In genomic region chr17:82754297-82755208, GRCh38 we compare ENCODE assay signal across 10 cellular contexts. TPM values are rescaled to one million over a fixed set of nuclear protein-coding genes. Genes with fewer than 3 reads are reported as not detected.
A peak's percentile ranks its signal among the peaks of the same experiment; 100 is the strongest.
DNase-seq lines count a peak whose midpoint lies in the region; ATAC-seq and TF ChIP-seq lines count a peak whose summit lies in the region.
"Had no signal": no experiment of that assay in that cellular context is flagged by ENCODE, and none has a peak within 500 bp of the region (broad histone marks: within the 10 kb centered on the region; RNA-seq: fewer than 3 reads in every experiment).

No MANE protein-coding gene starts in this region.

- in situ Hi-C loops in G401 (cut with HindIII; ENCODE audit: low sequenced_read_pairs): no loop called here

- H3K14ac ChIP-seq in trophoblast cell (ENCODE audit: low read length): no peak overlapping the region

- H2BK120ac ChIP-seq in trophoblast cell (ENCODE audit: insufficient read depth, low read length, poor library complexity): no peak overlapping the region

- no peak overlapping the region for H4K12ac ChIP-seq in trophoblast cell (ENCODE audit: low read depth, low read length)

- WGBS in trophoblast cell (ENCODE audit: extremely low coverage, insufficient coverage, insufficient read length): no CpG with 5 or more reads among the region's 19 CpGs

- H3K23ac ChIP-seq in trophoblast cell (ENCODE audit: low read length): peak overlapping the region; percentile 3

- peak; percentile 37 for DNase-seq in activated CD4-positive, alpha-beta T cell treated with anti-CD3 and anti-CD28 coated beads for 48 hours
- DNase-seq in activated CD4-positive, alpha-beta T cell treated with anti-CD3 and anti-CD28 coated beads, Interleukin-2, amount 50 U/mL, for 4 hours: no peak
- DNase-seq in PC-3 (no peak), fibroblast of mammary gland (ENCODE audit: low read depth) (peak; percentile 66), trophoblast cell (no peak), G401 (ENCODE audit: low spot score) (no peak), HCEC 1CT (no peak)
- DNase-seq: PC-9; stimulated activated CD4-positive, alpha-beta T cell treated with anti-CD3 and anti-CD28 coated beads, Interleukin-1b, Interleukin-23, amount 100 ng/mL, for 48 hours had no signal

- H3K9me3 ChIP-seq in PC-3 (ENCODE audit: low read length) (no peaks in the 10 kb centered on the region), trophoblast cell (ENCODE audit: insufficient read depth, low read depth, low read length) (peaks cover 9% of the 10 kb centered on the region)

- intact Hi-C loops in PC-3 (cut with micrococcal nuclease): no loop called here

- H4K20me1 ChIP-seq in PC-3 (ENCODE audit: low read length): peaks cover 11% of the 10 kb centered on the region; the same call in 1 of the 2 replicates

- peaks cover 36% of the 10 kb centered on the region for H3K79me2 ChIP-seq in PC-3 (ENCODE audit: low read length)
- H3K79me2 ChIP-seq in trophoblast cell (ENCODE audit: control insufficient read depth, insufficient read depth, low read length, poor library complexity): peaks cover 4% of the 10 kb centered on the region

- no peaks in the 10 kb centered on the region for H3K9me2 ChIP-seq in PC-3 (replicated peaks; ENCODE audit: low read length)

- peaks cover 4% of the 10 kb centered on the region for H3K79me1 ChIP-seq in trophoblast cell (ENCODE audit: low read length)

- no peak overlapping the region for H2AK5ac ChIP-seq in trophoblast cell (ENCODE audit: low read length)

- H4K91ac ChIP-seq in trophoblast cell (ENCODE audit: low read depth, low read length): no peak overlapping the region

- H3K27ac ChIP-seq in PC-3 (ENCODE audit: low read length) (no peak overlapping the region), trophoblast cell (ENCODE audit: low read depth, low read length) (no peak overlapping the region)
- H3K27ac ChIP-seq: PC-9 had no signal

- H3K4me2 ChIP-seq in PC-3 (ENCODE audit: low read length) (no peak overlapping the region), trophoblast cell (ENCODE audit: low read length) (no peak overlapping the region)
- H3K4me2 ChIP-seq: PC-9 had no signal

- H3K4me3 ChIP-seq in PC-3 (ENCODE audit: low read length) (no peak overlapping the region), fibroblast of mammary gland (ENCODE audit: control insufficient read depth, low read depth, low read length) (peak overlapping the region; percentile 20), trophoblast cell (ENCODE audit: low read depth, low read length) (no peak overlapping the region)
- H3K4me3 ChIP-seq: PC-9 had no signal

- POLR2A ChIA-PET in PC-3 (lab: Charles Lee; ENCODE audit: unreplicated experiment): no interaction called here

- H2BK5ac ChIP-seq in trophoblast cell (ENCODE audit: low read depth, low read length, poor library complexity): no peak overlapping the region

- H2BK12ac ChIP-seq in trophoblast cell (ENCODE audit: low read length): no peak overlapping the region

- H3K4me1 ChIP-seq in PC-3 (ENCODE audit: insufficient read depth, low read length): peaks cover 4% of the 10 kb centered on the region; the same call in 1 of the 2 replicates
- H3K4me1 ChIP-seq in trophoblast cell (ENCODE audit: control insufficient read depth in 1 of 2, insufficient read depth in 2 of 2, low read length in 2 of 2): peaks cover 2 to 9% of the 10 kb centered on the region in 2 experiments

- no peaks in the 10 kb centered on the region for H3F3A ChIP-seq in PC-3 (ENCODE audit: low read length, unreplicated experiment)

- no peak overlapping the region for H4K8ac ChIP-seq in trophoblast cell (ENCODE audit: low read depth, low read length)

- BruUV-seq in PC-3 (replicated peaks; lab: Mats Ljungman, UMichigan): TSS peak; percentile 16

- H3K27me3 ChIP-seq in PC-3 (ENCODE audit: low read length): no peaks in the 10 kb centered on the region
- peaks cover 8% of the 10 kb centered on the region for H3K27me3 ChIP-seq in trophoblast cell (ENCODE audit: insufficient read depth, low read length)

- H3K18ac ChIP-seq in trophoblast cell (ENCODE audit: low read length): no peak overlapping the region

- ATAC-seq in PC-3 (no peak), HG03457 (IDR thresholded peaks at IDR 0.05; ENCODE audit: unreplicated experiment) (no peak)

- CTCF ChIA-PET in PC-3 (lab: Charles Lee): no interaction called here

- H3K36me3 ChIP-seq in PC-3 (ENCODE audit: low read depth, low read length): peaks cover 2% of the 10 kb centered on the region; the same call in 1 of the 2 replicates
- H3K36me3 ChIP-seq in trophoblast cell (ENCODE audit: control insufficient read depth in 1 of 2, insufficient read depth in 2 of 2, low read length in 2 of 2): peaks cover 0 to 4% of the 10 kb centered on the region in 2 experiments

- H2AFZ ChIP-seq in PC-3 (ENCODE audit: low read length) (no peak overlapping the region), trophoblast cell (ENCODE audit: insufficient read depth, low read length, poor library complexity) (no peak overlapping the region)
- H2AFZ ChIP-seq: PC-9 had no signal

- TF ChIP-seq CTCF in PC-3 (conservative IDR thresholded peaks at IDR 0.05; ENCODE audit: low read depth, low read length): no peak
- no peak for TF ChIP-seq CTCF in fibroblast of mammary gland (conservative IDR thresholded peaks at IDR 0.05; ENCODE audit: control insufficient read depth, insufficient read depth, low read depth, low read length)

- no peak overlapping the region for H3K4ac ChIP-seq in trophoblast cell (ENCODE audit: low read depth, low read length)

- no peak overlapping the region for H3K9ac ChIP-seq in PC-3 (ENCODE audit: low read length)
- H3K9ac ChIP-seq in trophoblast cell (ENCODE audit: low read length): no peak overlapping the region

RNA-seq across cellular contexts. Expression of gene TBCD, which starts 2.7 kb away (rescaled TPM):
- 29.6 and 52.5 TPM in 2 replicates for total RNA-seq in PC-3 (2014; rRNA removed)
- 29.8 and 31.3 TPM in 2 replicates for polyA plus RNA-seq in trophoblast cell (2013)
- total RNA-seq in G401 (2014; rRNA removed; shearing (Covaris generic)): 86.4 and 108 TPM in 2 replicates

RNA-seq across cellular contexts. Expression of gene FN3K, which starts 19.1 kb away (rescaled TPM):
- 8.4 and 14.7 TPM in 2 replicates for total RNA-seq in PC-3 (2014; rRNA removed)
- 7.2 and 7.5 TPM in 2 replicates for polyA plus RNA-seq in trophoblast cell (2013)
- total RNA-seq in G401 (2014; rRNA removed; shearing (Covaris generic)): 0.03 and 0.43 TPM in 2 replicates

RNA-seq across cellular contexts. Expression of gene FN3KRP, which starts 38.0 kb away (rescaled TPM):
- 32.9 and 37.4 TPM in 2 replicates for total RNA-seq in PC-3 (2014; rRNA removed)
- 19.3 and 19.5 TPM in 2 replicates for polyA plus RNA-seq in trophoblast cell (2013)
- total RNA-seq in G401 (2014; rRNA removed; shearing (Covaris generic)): 44.4 and 44.8 TPM in 2 replicates

RNA-seq across cellular contexts. Expression of gene RAB40B, which starts 56.1 kb away (rescaled TPM):
- 16.5 and 22.4 TPM in 2 replicates for total RNA-seq in PC-3 (2014; rRNA removed)
- polyA plus RNA-seq in trophoblast cell (2013): 3.4 and 3.7 TPM in 2 replicates
- total RNA-seq in G401 (2014; rRNA removed; shearing (Covaris generic)): 28.7 and 37.8 TPM in 2 replicates

Comparison
In these comparisons a context has a peak if more than half of its experiments do, and no peak if none do; other contexts are left out.
1. DNase-seq: peak in activated CD4-positive, alpha-beta T cell treated with anti-CD3 and anti-CD28 coated beads for 48 hours (single experiment) and fibroblast of mammary gland (single experiment); none in activated CD4-positive, alpha-beta T cell treated with anti-CD3 and anti-CD28 coated beads, Interleukin-2, amount 50 U/mL, for 4 hours (0 of 2), PC-3 (single experiment), trophoblast cell (0 of 2), G401 (single experiment) and HCEC 1CT (single experiment).